ENCODE assay signal across 8 cellular contexts in genomic region chr1:1402081-1402900, GRCh38. TPM values are rescaled to one million over a fixed set of nuclear protein-coding genes. Genes with fewer than 3 reads are reported as not detected.
DNase-seq lines count a peak whose midpoint lies in the region; ATAC-seq and TF ChIP-seq lines count a peak whose summit lies in the region.

No MANE protein-coding gene starts in this region.

- DNase-seq in GM13976 (ENCODE audit: low spot score) (peak; percentile 41), ascending aorta (ENCODE audit: low spot score in 2 of 2) (no peak), left lobe of liver (ENCODE audit: low spot score) (no peak), mesenteric fat pad (ENCODE audit: low spot score) (no peak)

- H3K4me2 ChIP-seq in OCI-LY3 (ENCODE audit: low read length): no peak overlapping the region

- in situ Hi-C loops in GM13976 (cut with MboI; ENCODE audit: low sequenced_read_pairs, unreplicated experiment): no loop called here

- no peaks in the 10 kb centered on the region for H4K20me1 ChIP-seq in OCI-LY3 (ENCODE audit: insufficient read depth, low read length)

- peak; percentile 1 for ATAC-seq in left lobe of liver
- ATAC-seq in GM19023 (IDR thresholded peaks at IDR 0.05; ENCODE audit: unreplicated experiment): no peak
- ATAC-seq in HG02981 (IDR thresholded peaks at IDR 0.05; ENCODE audit: unreplicated experiment): no peak

- peaks cover 86% of the 10 kb centered on the region for H3K79me2 ChIP-seq in OCI-LY3 (ENCODE audit: low read length)

- H3K27ac ChIP-seq in C4-2B (0 out of 2 replicates have a peak overlapping the region, but pooled peaks have one; percentile 2), OCI-LY3 (ENCODE audit: low read length) (no peak overlapping the region), ascending aorta (no peak overlapping the region)

- H2AFZ ChIP-seq in OCI-LY3 (ENCODE audit: low read depth, low read length): no peak overlapping the region

- H3K27me3 ChIP-seq in OCI-LY3 (ENCODE audit: low read depth, low read length): no peaks in the 10 kb centered on the region
- no peaks in the 10 kb centered on the region for H3K27me3 ChIP-seq in ascending aorta

- H3K9me3 ChIP-seq in OCI-LY3 (ENCODE audit: insufficient read depth, low read length) (no peaks in the 10 kb centered on the region), ascending aorta (no peaks in the 10 kb centered on the region)

- TF ChIP-seq CTCF in C4-2B (conservative IDR thresholded peaks at IDR 0.05): peak; percentile 87
- TF ChIP-seq CTCF in GM13976 (IDR thresholded peaks at IDR 0.05; ENCODE audit: borderline replicate concordance, control extremely low read depth, extremely low read depth, insufficient read depth, missing control alignments): peak; percentile 49
- TF ChIP-seq CTCF in OCI-LY3 (IDR thresholded peaks at IDR 0.05; ENCODE audit: low read depth, low read length): peak; percentile 59
- peak in 2 of 3 experiments; percentile 21 to 30 for TF ChIP-seq CTCF in ascending aorta (IDR thresholded peaks at IDR 0.05)

- intact Hi-C loops in ascending aorta (cut with DNase I): loop anchor here (10.0 kb wide), 3 partner anchors 113 to 287 kb away; partner anchors contain the start of genes ATAD3A, C1orf159 and MIB2

- H3K9ac ChIP-seq in OCI-LY3 (ENCODE audit: low read length): no peak overlapping the region

- H3K4me3 ChIP-seq in OCI-LY3 (ENCODE audit: low read length) (no peak overlapping the region), ascending aorta (no peak overlapping the region)

- H3K36me3 ChIP-seq in OCI-LY3 (replicated peaks; ENCODE audit: low read depth, low read length) (peaks cover 53% of the 10 kb centered on the region), ascending aorta (peaks cover 33 to 59% of the 10 kb centered on the region in 2 donors)

- H3K4me1 ChIP-seq in OCI-LY3 (ENCODE audit: low read length): peaks cover 30% of the 10 kb centered on the region
- H3K4me1 ChIP-seq in ascending aorta: peaks cover 17 to 37% of the 10 kb centered on the region in 2 donors

RNA-seq across cellular contexts. Expression of gene CCNL2, which starts 3.2 kb away (rescaled TPM):
- 150 TPM for total RNA-seq in ascending aorta
- total RNA-seq in left lobe of liver: 127 TPM
- 162 TPM for total RNA-seq in mesenteric fat pad

RNA-seq across cellular contexts. Expression of gene MRPL20, which starts 4.8 kb away (rescaled TPM):
- 63.4 TPM for total RNA-seq in ascending aorta
- total RNA-seq in left lobe of liver: 52.9 TPM
- 122 TPM for total RNA-seq in mesenteric fat pad

RNA-seq across cellular contexts. Expression of gene ANKRD65, which starts 18.8 kb away (rescaled TPM):
- total RNA-seq in ascending aorta (12.5 TPM), left lobe of liver (1.0 TPM), mesenteric fat pad (4.1 TPM)

RNA-seq across cellular contexts. Expression of gene AURKAIP1, which starts 27.3 kb away (rescaled TPM):
- 247 TPM for total RNA-seq in ascending aorta
- total RNA-seq in left lobe of liver: 130 TPM
- 120 TPM for total RNA-seq in mesenteric fat pad

RNA-seq across cellular contexts. Expression of gene VWA1, which starts 33.2 kb away (rescaled TPM):
- 79.0 TPM for total RNA-seq in ascending aorta
- total RNA-seq in left lobe of liver: 91.0 TPM
- 41.1 TPM for total RNA-seq in mesenteric fat pad

Comparison
In these comparisons a context has a peak if more than half of its experiments do, and no peak if none do; other contexts are left out.
1. CTCF ChIP-seq: peak in every context shown above with its lines; median percentile 87 in C4-2B; 59 in OCI-LY3; 49 in GM13976; 26 in ascending aorta.